16 cellular contexts compared by ENCODE assay signal in the genomic region with DNA sequence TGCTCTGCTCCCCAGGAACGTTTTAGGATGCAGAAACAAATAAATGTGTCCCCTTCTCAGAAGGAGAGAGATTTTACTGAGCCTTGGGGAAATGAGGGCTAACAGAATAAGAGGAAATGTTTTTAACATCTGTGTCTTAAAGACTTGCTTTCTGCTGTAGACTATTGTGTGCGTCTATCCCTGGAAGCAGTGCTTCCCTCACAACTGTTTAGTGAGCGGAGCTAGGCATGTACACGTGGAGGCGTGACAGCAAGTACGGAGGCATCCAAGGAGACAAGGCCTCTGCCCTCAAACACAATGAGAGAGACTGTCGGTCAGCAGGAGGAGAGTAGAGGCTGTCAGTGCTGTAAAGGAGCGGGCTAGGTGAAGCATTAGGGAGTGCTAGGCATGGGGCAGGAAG.
"Had no signal": no experiment of that assay in that cellular context is flagged by ENCODE, and none has a peak within 500 bp of the region (broad histone marks: within the 10 kb centered on the region; RNA-seq: fewer than 3 reads in every experiment).

No MANE protein-coding gene starts in this region.

- DNase-seq: activated CD4-positive, alpha-beta T cell treated with anti-CD3 and anti-CD28 coated beads, Interleukin-2, amount 10 ng/mL, durations not matched to agents 24 days and 14 days; activated CD8-positive, alpha-beta T cell treated with anti-CD3 and anti-CD28 coated beads, Interleukin-2, amount 10 ng/mL, durations not matched to agents 7 days and 5 days; activated gamma-delta T cell; dermis blood vessel endothelial cell; effector memory CD8-positive, alpha-beta T cell; mesenchymal stem cell; naive thymus-derived CD4-positive, alpha-beta T cell; SK-N-SH; small intestine; stimulated activated CD4-positive, alpha-beta T cell treated with anti-CD3 and anti-CD28 coated beads, Interleukin-4, amount 100 ng/mL, for 1 hour; T-cell; T1000 had no signal

- H3K27me3 Mint-ChIP-seq: activated CD4-positive, alpha-beta T cell treated with anti-CD3 and anti-CD28 coated beads, Interleukin-2, amount 10 ng/mL, durations not matched to agents 24 days and 14 days; activated naive CD4-positive, alpha-beta T cell treated with anti-CD3 and anti-CD28 coated beads, Interleukin-2, amount 50 U/mL, for 24 hours; effector memory CD8-positive, alpha-beta T cell; naive thymus-derived CD4-positive, alpha-beta T cell; progenitor cell of endocrine pancreas; T-cell had no signal

- H3K9me3 Mint-ChIP-seq: activated CD4-positive, alpha-beta T cell treated with anti-CD3 and anti-CD28 coated beads, Interleukin-2, amount 10 ng/mL, durations not matched to agents 24 days and 14 days; activated naive CD4-positive, alpha-beta T cell treated with anti-CD3 and anti-CD28 coated beads, Interleukin-2, amount 50 U/mL, for 24 hours; effector memory CD8-positive, alpha-beta T cell; T-cell had no signal

- H3K27ac Mint-ChIP-seq: activated CD4-positive, alpha-beta T cell treated with anti-CD3 and anti-CD28 coated beads, Interleukin-2, amount 10 ng/mL, durations not matched to agents 24 days and 14 days; activated CD8-positive, alpha-beta T cell treated with anti-CD3 and anti-CD28 coated beads, Interleukin-2, amount 10 ng/mL, durations not matched to agents 7 days and 5 days; activated naive CD4-positive, alpha-beta T cell treated with anti-CD3 and anti-CD28 coated beads, Interleukin-2, amount 50 U/mL, for 24 hours; effector memory CD8-positive, alpha-beta T cell; naive thymus-derived CD4-positive, alpha-beta T cell; progenitor cell of endocrine pancreas; T-cell had no signal

- H3K4me1 Mint-ChIP-seq: activated CD4-positive, alpha-beta T cell treated with anti-CD3 and anti-CD28 coated beads, Interleukin-2, amount 10 ng/mL, durations not matched to agents 24 days and 14 days; activated naive CD4-positive, alpha-beta T cell treated with anti-CD3 and anti-CD28 coated beads, Interleukin-2, amount 50 U/mL, for 24 hours had no signal

- H3K4me3 Mint-ChIP-seq: activated CD4-positive, alpha-beta T cell treated with anti-CD3 and anti-CD28 coated beads, Interleukin-2, amount 10 ng/mL, durations not matched to agents 24 days and 14 days; activated CD8-positive, alpha-beta T cell treated with anti-CD3 and anti-CD28 coated beads, Interleukin-2, amount 10 ng/mL, durations not matched to agents 7 days and 5 days; activated naive CD4-positive, alpha-beta T cell treated with anti-CD3 and anti-CD28 coated beads, Interleukin-2, amount 50 U/mL, for 24 hours; effector memory CD8-positive, alpha-beta T cell; naive thymus-derived CD4-positive, alpha-beta T cell; T-cell had no signal

- ATAC-seq: activated CD8-positive, alpha-beta T cell treated with anti-CD3 and anti-CD28 coated beads, Interleukin-2, amount 10 ng/mL, durations not matched to agents 7 days and 5 days; effector memory CD8-positive, alpha-beta T cell; naive thymus-derived CD4-positive, alpha-beta T cell; T-cell had no signal

- H3K27ac ChIP-seq: right atrium auricular region, tibial nerve had no signal
